1 cellular context compared by ENCODE assay signal in the genomic region with DNA sequence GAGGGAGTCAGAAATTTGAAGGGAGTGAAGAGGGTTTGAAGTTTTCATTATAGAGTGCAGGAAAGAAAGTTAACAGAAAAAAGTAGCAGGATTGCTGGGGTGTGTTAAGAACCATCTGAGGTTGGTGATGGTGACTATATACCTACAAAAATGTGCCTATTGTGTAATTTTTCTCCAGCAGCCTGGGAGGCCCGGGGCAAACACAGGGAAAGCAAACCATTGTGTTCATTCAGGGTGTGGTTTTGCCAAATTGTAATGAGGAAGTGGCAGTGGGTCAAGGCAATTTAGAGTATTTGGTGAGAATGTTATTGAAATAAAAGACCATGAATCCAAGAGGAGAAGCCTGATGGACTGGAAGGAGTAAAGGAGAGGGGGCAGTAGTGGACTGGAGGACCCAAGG.
TF ChIP-seq lines count a peak whose summit lies in the region.

No MANE protein-coding gene starts in this region.

TF ChIP-seq in HCT116, 20 proteins besides CTCF, POLR2A, EP300 and RAD21:
- TF ChIP-seq EGR1 (IDR thresholded peaks at IDR 0.05; ENCODE audit: low read depth) (no peak), ZNF274 (IDR thresholded peaks at IDR 0.05; ENCODE audit: low read depth, low read length) (no peak), FOSL1 (IDR thresholded peaks at IDR 0.05; ENCODE audit: low read depth) (no peak), CEBPB (IDR thresholded peaks at IDR 0.05; ENCODE audit: low read depth) (no peak), SRF (IDR thresholded peaks at IDR 0.05; ENCODE audit: low read depth) (no peak), ELF1 (IDR thresholded peaks at IDR 0.05; ENCODE audit: borderline replicate concordance, low read depth) (no peak), CBX3 (IDR thresholded peaks at IDR 0.05; ENCODE audit: low read depth) (no peak), EZH2 (IDR thresholded peaks at IDR 0.05) (no peak), YY1 (IDR thresholded peaks at IDR 0.05; ENCODE audit: extremely low read depth, insufficient replicate concordance, low read depth, low read length) (no peak), EZH2phosphoT487 (IDR thresholded peaks at IDR 0.05; ENCODE audit: borderline replicate concordance) (no peak)
- TF ChIP-seq, protein P1, sequence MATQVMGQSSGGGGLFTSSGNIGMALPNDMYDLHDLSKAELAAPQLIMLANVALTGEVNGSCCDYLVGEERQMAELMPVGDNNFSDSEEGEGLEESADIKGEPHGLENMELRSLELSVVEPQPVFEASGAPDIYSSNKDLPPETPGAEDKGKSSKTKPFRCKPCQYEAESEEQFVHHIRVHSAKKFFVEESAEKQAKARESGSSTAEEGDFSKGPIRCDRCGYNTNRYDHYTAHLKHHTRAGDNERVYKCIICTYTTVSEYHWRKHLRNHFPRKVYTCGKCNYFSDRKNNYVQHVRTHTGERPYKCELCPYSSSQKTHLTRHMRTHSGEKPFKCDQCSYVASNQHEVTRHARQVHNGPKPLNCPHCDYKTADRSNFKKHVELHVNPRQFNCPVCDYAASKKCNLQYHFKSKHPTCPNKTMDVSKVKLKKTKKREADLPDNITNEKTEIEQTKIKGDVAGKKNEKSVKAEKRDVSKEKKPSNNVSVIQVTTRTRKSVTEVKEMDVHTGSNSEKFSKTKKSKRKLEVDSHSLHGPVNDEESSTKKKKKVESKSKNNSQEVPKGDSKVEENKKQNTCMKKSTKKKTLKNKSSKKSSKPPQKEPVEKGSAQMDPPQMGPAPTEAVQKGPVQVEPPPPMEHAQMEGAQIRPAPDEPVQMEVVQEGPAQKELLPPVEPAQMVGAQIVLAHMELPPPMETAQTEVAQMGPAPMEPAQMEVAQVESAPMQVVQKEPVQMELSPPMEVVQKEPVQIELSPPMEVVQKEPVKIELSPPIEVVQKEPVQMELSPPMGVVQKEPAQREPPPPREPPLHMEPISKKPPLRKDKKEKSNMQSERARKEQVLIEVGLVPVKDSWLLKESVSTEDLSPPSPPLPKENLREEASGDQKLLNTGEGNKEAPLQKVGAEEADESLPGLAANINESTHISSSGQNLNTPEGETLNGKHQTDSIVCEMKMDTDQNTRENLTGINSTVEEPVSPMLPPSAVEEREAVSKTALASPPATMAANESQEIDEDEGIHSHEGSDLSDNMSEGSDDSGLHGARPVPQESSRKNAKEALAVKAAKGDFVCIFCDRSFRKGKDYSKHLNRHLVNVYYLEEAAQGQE (IDR thresholded peaks at IDR 0.05; ENCODE audit: low read depth) = no peak
- TF ChIP-seq, protein P2, sequence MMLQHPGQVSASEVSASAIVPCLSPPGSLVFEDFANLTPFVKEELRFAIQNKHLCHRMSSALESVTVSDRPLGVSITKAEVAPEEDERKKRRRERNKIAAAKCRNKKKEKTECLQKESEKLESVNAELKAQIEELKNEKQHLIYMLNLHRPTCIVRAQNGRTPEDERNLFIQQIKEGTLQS (IDR thresholded peaks at IDR 0.05) = no peak
